In genomic region chr9:94911986-94912635, GRCh38 we compare ENCODE assay signal across 18 cellular contexts.
A peak's percentile ranks its signal among the peaks of the same experiment; 100 is the strongest.
DNase-seq lines count a peak whose midpoint lies in the region; ATAC-seq, FAIRE-seq and TF ChIP-seq lines count a peak whose summit lies in the region.
"Had no signal": no experiment of that assay in that cellular context is flagged by ENCODE, and none has a peak within 500 bp of the region (broad histone marks: within the 10 kb centered on the region; RNA-seq: fewer than 3 reads in every experiment).

No MANE protein-coding gene starts in this region.

- H4K20me1 ChIP-seq in fibroblast of lung (ENCODE audit: control insufficient read depth, extremely low read depth, insufficient read depth, low read length), result no peaks in the 10 kb centered on the region

- H3K36me3 ChIP-seq in RWPE2 (ENCODE audit: low read depth) (no peaks in the 10 kb centered on the region), fibroblast of lung (ENCODE audit: control insufficient read depth, insufficient read depth, low read length) (no peaks in the 10 kb centered on the region), skeletal muscle satellite cell (ENCODE audit: insufficient read depth, low read length) (no peaks in the 10 kb centered on the region)
- H3K36me3 ChIP-seq: gastrocnemius medialis had no signal

- FAIRE-seq in D721Med (lab: Jason Lieb, UNC) (no peak), HTR-8/SVneo (lab: Jason Lieb, UNC) (no peak)

- H3K27ac ChIP-seq in RWPE2 (ENCODE audit: poor library complexity, severe bottlenecking), result peak overlapping the region; percentile 84
- H3K27ac ChIP-seq in fibroblast of lung (ENCODE audit: insufficient read depth, low read length), result peak overlapping the region; percentile 24

- DNase-seq in ELR (ENCODE audit: low read depth), result peak; percentile 11
- DNase-seq in RWPE2 (ENCODE audit: low spot score), result no peak
- peak in 1 of 2 donors; percentile 52 for DNase-seq in fibroblast of lung (ENCODE audit: low read depth in 2 of 2)
- DNase-seq in D721Med (ENCODE audit: insufficient read length, low spot score), result no peak
- DNase-seq in HTR-8/SVneo (ENCODE audit: insufficient read length, low spot score), result no peak
- DNase-seq: activated CD4-positive, alpha-beta T cell treated with anti-CD3 and anti-CD28 coated beads for 1 hour; CD4-positive, CD25-positive, alpha-beta regulatory T cell; central memory CD4-positive, alpha-beta T cell; gastrocnemius medialis; immature natural killer cell; midbrain; NCI-H2081; occipital lobe; stimulated activated naive CD8-positive, alpha-beta T cell treated with anti-CD3 and anti-CD28 coated beads, Interleukin-15, Interleukin-2, amounts not matched to agents 100 U/mL and 50 U/mL, for 24 hours; T-helper 17 cell had no signal

- H3K9ac ChIP-seq in fibroblast of lung (ENCODE audit: insufficient read depth, low read length) (no peak overlapping the region), skeletal muscle satellite cell (ENCODE audit: low read depth, low read length) (peak overlapping the region; percentile 43)

- H3K4me3 ChIP-seq in RWPE2 (ENCODE audit: severe bottlenecking) (no peak overlapping the region), fibroblast of lung (replicated peaks in 1 of 4; ENCODE audit: control extremely low read depth in 1 of 4, insufficient read depth in 1 of 4, low read depth in 3 of 4, low read length in 4 of 4) (no peak overlapping the region), skeletal muscle satellite cell (ENCODE audit: low read length) (peak overlapping the region; percentile 36)
- H3K4me3 ChIP-seq: gastrocnemius medialis had no signal

- H3K9me3 ChIP-seq in RWPE2 (ENCODE audit: severe bottlenecking) (no peaks in the 10 kb centered on the region), fibroblast of lung (ENCODE audit: control insufficient read depth, insufficient read depth, low read depth, low read length) (no peaks in the 10 kb centered on the region), skeletal muscle satellite cell (replicated peaks; ENCODE audit: low read length) (peaks cover 3% of the 10 kb centered on the region)
- H3K9me3 ChIP-seq: gastrocnemius medialis had no signal

- no peak overlapping the region for H2AFZ ChIP-seq in fibroblast of lung (ENCODE audit: low read length)

- H3K4me1 ChIP-seq in RWPE2 (ENCODE audit: insufficient read depth, poor library complexity, severe bottlenecking) (peaks cover 39% of the 10 kb centered on the region), fibroblast of lung (ENCODE audit: control insufficient read depth, extremely low read depth, insufficient read depth, low read length) (peaks cover 13% of the 10 kb centered on the region), skeletal muscle satellite cell (ENCODE audit: control insufficient read depth, insufficient read depth, low read length) (peaks cover 55% of the 10 kb centered on the region)

- H3K79me2 ChIP-seq in fibroblast of lung (ENCODE audit: control insufficient read depth, insufficient read depth, low read length), result no peaks in the 10 kb centered on the region

- TF ChIP-seq CTCF in RWPE2 (IDR thresholded peaks at IDR 0.05; ENCODE audit: poor library complexity, severe bottlenecking) (no peak), fibroblast of lung (conservative IDR thresholded peaks at IDR 0.05 in 1 of 2, IDR thresholded peaks at IDR 0.05 in 1 of 2; ENCODE audit: low read depth in 1 of 2, low read length in 2 of 2) (no peak), D721Med (IDR thresholded peaks at IDR 0.05; ENCODE audit: insufficient read depth, missing control alignments) (no peak)

- no peak overlapping the region for H3K4me2 ChIP-seq in fibroblast of lung (ENCODE audit: extremely low read depth, insufficient read depth, low read length)
- peak overlapping the region; percentile 41 for H3K4me2 ChIP-seq in skeletal muscle satellite cell (ENCODE audit: low read length)

- H3K27me3 ChIP-seq in RWPE2 (ENCODE audit: insufficient read depth, poor library complexity, severe bottlenecking) (no peaks in the 10 kb centered on the region), fibroblast of lung (ENCODE audit: control insufficient read depth, insufficient read depth, low read length) (no peaks in the 10 kb centered on the region), skeletal muscle satellite cell (ENCODE audit: control insufficient read depth, insufficient read depth, low read length) (no peaks in the 10 kb centered on the region)
- H3K27me3 ChIP-seq: gastrocnemius medialis had no signal

- ATAC-seq in RWPE2 (ENCODE audit: low read depth) (no peak), GM18907 (IDR thresholded peaks at IDR 0.05; ENCODE audit: unreplicated experiment) (no peak), GM21717 (IDR thresholded peaks at IDR 0.05; ENCODE audit: unreplicated experiment) (no peak)
- ATAC-seq: gastrocnemius medialis; stimulated activated naive CD8-positive, alpha-beta T cell treated with anti-CD3 and anti-CD28 coated beads, Interleukin-15, Interleukin-2, amounts not matched to agents 100 U/mL and 50 U/mL, for 24 hours; T-helper 17 cell had no signal
